In genomic region chr2:5007596-5007995, GRCh38 we compare ENCODE assay signal across 27 cellular contexts.
"Had no signal": no experiment of that assay in that cellular context is flagged by ENCODE, and none has a peak within 500 bp of the region (broad histone marks: within the 10 kb centered on the region; RNA-seq: fewer than 3 reads in every experiment).

No MANE protein-coding gene starts in this region.

- H3K36me3 ChIP-seq: adrenal gland, gastrocnemius medialis, heart right ventricle had no signal

- H3K9me3 ChIP-seq: adrenal gland, body of pancreas, gastrocnemius medialis had no signal

- H3K27ac ChIP-seq: adrenal gland, body of pancreas, gastrocnemius medialis, heart right ventricle had no signal

- DNase-seq: activated CD4-positive, alpha-beta memory T cell treated with anti-CD3 and anti-CD28 coated beads for 36 hours; activated CD4-positive, alpha-beta T cell treated with anti-CD3 and anti-CD28 coated beads for 36 hours; activated CD4-positive, alpha-beta T cell treated with anti-CD3 and anti-CD28 coated beads, Interleukin-2, amount 10 ng/mL, durations not matched to agents 24 days and 14 days; activated CD4-positive, CD25-positive, alpha-beta regulatory T cell; activated CD4-positive, CD25-positive, alpha-beta regulatory T cell treated with anti-CD3 and anti-CD28 coated beads, Interleukin-2, amount 50 U/mL, for 72 hours; activated CD8-positive, alpha-beta memory T cell treated with anti-CD3 and anti-CD28 coated beads, Interleukin-2, amount 10 ng/mL, durations not matched to agents 7 days and 5 days; activated CD8-positive, alpha-beta memory T cell treated with anti-CD3 and anti-CD28 coated beads, Interleukin-2, amount 50 U/mL, for 4 hours; activated CD8-positive, alpha-beta T cell treated with anti-CD3 and anti-CD28 coated beads, Interleukin-2, amount 10 ng/mL, durations not matched to agents 7 days and 5 days; activated effector memory CD4-positive, alpha-beta T cell treated with anti-CD3 and anti-CD28 coated beads, Interleukin-2, amount 50 U/mL, for 16 hours; activated naive CD4-positive, alpha-beta T cell treated with anti-CD3 and anti-CD28 coated beads for 36 hours; activated naive CD8-positive, alpha-beta T cell treated with anti-CD3 and anti-CD28 coated beads for 36 hours; activated naive CD8-positive, alpha-beta T cell treated with anti-CD3 and anti-CD28 coated beads, Interleukin-2, amount 50 U/mL, for 24 hours; activated T-cell treated with anti-CD3 and anti-CD28 coated beads, Interleukin-2, amount 50 U/mL, for 1 hour; activated T-cell treated with anti-CD3 and anti-CD28 coated beads, Interleukin-2, amount 50 U/mL, for 48 hours; adrenal gland; amygdala; aorta; body of pancreas; caudate nucleus; cortex of kidney; dermis blood vessel endothelial cell; effector CD4-positive, alpha-beta T cell; foreskin fibroblast; gastrocnemius medialis; heart right ventricle; T-helper 2 cell had no signal

- ATAC-seq: activated CD4-positive, alpha-beta T cell treated with anti-CD3 and anti-CD28 coated beads for 36 hours; activated CD8-positive, alpha-beta memory T cell treated with anti-CD3 and anti-CD28 coated beads, Interleukin-2, amount 10 ng/mL, durations not matched to agents 7 days and 5 days; activated CD8-positive, alpha-beta T cell treated with anti-CD3 and anti-CD28 coated beads, Interleukin-2, amount 10 ng/mL, durations not matched to agents 7 days and 5 days; activated naive CD8-positive, alpha-beta T cell treated with anti-CD3 and anti-CD28 coated beads, Interleukin-2, amount 50 U/mL, for 24 hours; body of pancreas; esophagus mucosa; gastrocnemius medialis; heart right ventricle had no signal

- H3K4me1 ChIP-seq: adrenal gland, body of pancreas, gastrocnemius medialis, heart right ventricle had no signal

- H3K4me3 ChIP-seq: adrenal gland, body of pancreas, gastrocnemius medialis, heart right ventricle had no signal

- H3K27me3 ChIP-seq: adrenal gland, body of pancreas, gastrocnemius medialis, heart right ventricle had no signal
